23 cellular contexts compared by ENCODE assay signal in the genomic region with DNA sequence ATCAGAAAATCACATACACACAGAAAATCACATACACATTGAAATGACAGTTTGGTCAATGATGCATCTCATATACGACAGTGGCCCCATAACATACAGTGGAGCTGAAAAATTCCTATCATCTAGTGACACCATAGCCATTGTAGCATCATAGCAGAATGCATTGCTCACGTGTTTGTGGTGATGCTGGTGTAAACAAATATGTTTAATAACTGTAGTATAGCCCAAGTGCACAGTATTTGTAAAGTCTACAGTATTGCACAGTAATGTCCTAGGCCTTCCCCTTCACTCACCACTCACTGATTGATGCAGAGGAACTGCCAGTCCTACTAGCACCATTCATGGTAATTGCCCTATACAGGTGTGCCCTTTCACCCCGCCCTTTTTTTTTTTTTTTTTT. TPM values are rescaled to one million over a fixed set of nuclear protein-coding genes. Genes with fewer than 3 reads are reported as not detected.
"Had no signal": no experiment of that assay in that cellular context is flagged by ENCODE, and none has a peak within 500 bp of the region (broad histone marks: within the 10 kb centered on the region; RNA-seq: fewer than 3 reads in every experiment).

No MANE protein-coding gene starts in this region.

- H3K9me3 Mint-ChIP-seq: natural killer cell treated with Interleukin-12 subunit alpha and Interleukin-12 subunit beta and Interleukin-15 and Interleukin-18, amount 100 ng/mL, for 72 hours had no signal

- DNase-seq: hippocampal formation; left ventricle myocardium inferior; midbrain; mucosa of descending colon; naive thymus-derived CD4-positive, alpha-beta T cell; ovary; right lobe of liver; stimulated activated CD4-positive, alpha-beta T cell treated with anti-CD3 and anti-CD28 coated beads, Interleukin-12 subunit alpha, Interleukin-12 subunit beta, amount 100 ng/mL, for 4 hours; stimulated activated CD4-positive, alpha-beta T cell treated with anti-CD3 and anti-CD28 coated beads, Interleukin-15, amount 100 ng/mL, for 24 hours; stimulated activated CD4-positive, alpha-beta T cell treated with anti-CD3 and anti-CD28 coated beads, Interleukin-2, amount 100 ng/mL, for 24 hours; stimulated activated CD4-positive, alpha-beta T cell treated with anti-CD3 and anti-CD28 coated beads, Interleukin-4, amount 100 ng/mL, for 1 hour; stimulated activated naive CD4-positive, alpha-beta T cell; stomach; testis; tibial artery; uterus had no signal

- H3K27me3 ChIP-seq: ovary, right atrium auricular region, right lobe of liver, stomach, testis, tibial artery, uterus had no signal

- H3K4me3 Mint-ChIP-seq: naive thymus-derived CD4-positive, alpha-beta T cell; natural killer cell treated with Interleukin-12 subunit alpha and Interleukin-12 subunit beta and Interleukin-15 and Interleukin-18, amount 100 ng/mL, for 72 hours; type B pancreatic cell had no signal

- H3K27ac ChIP-seq: left ventricle myocardium inferior, ovary, right atrium auricular region, right lobe of liver, stomach, testis, tibial artery, uterus had no signal

- H3K36me3 ChIP-seq: left ventricle myocardium inferior, ovary, right atrium auricular region, right lobe of liver, stomach, tibial artery, uterus had no signal

- ATAC-seq: mucosa of descending colon; naive thymus-derived CD4-positive, alpha-beta T cell; natural killer cell treated with Interleukin-12 subunit alpha and Interleukin-12 subunit beta and Interleukin-15 and Interleukin-18, amount 100 ng/mL, for 72 hours; right lobe of liver had no signal

- H3K27ac Mint-ChIP-seq: progenitor cell of endocrine pancreas, type B pancreatic cell had no signal

- H3K4me3 ChIP-seq: left ventricle myocardium inferior, lung, mucosa of descending colon, ovary, right atrium auricular region, right lobe of liver, stomach, testis, tibial artery, uterus had no signal

- H3K9me3 ChIP-seq: mucosa of descending colon, ovary, testis, tibial artery, uterus had no signal

- H3K27me3 Mint-ChIP-seq: naive thymus-derived CD4-positive, alpha-beta T cell; type B pancreatic cell had no signal

- FAIRE-seq: islet of Langerhans had no signal

- H3K4me1 ChIP-seq: left ventricle myocardium inferior, right atrium auricular region, right lobe of liver, stomach, testis, tibial artery, uterus had no signal

RNA-seq across cellular contexts. Expression of gene RUNX1, which starts 30.1 kb away (rescaled TPM):
- polyA plus RNA-seq: neural cell had no signal
